Comparison of ENCODE assay signal across 28 cellular contexts in genomic region chr15:34640661-34641060, GRCh38.
"Had no signal": no experiment of that assay in that cellular context is flagged by ENCODE, and none has a peak within 500 bp of the region (broad histone marks: within the 10 kb centered on the region; RNA-seq: fewer than 3 reads in every experiment).

No MANE protein-coding gene starts in this region.

- ATAC-seq: effector memory CD8-positive, alpha-beta T cell; esophagus mucosa; foreskin keratinocyte; gastroesophageal sphincter; heart left ventricle; heart right ventricle had no signal

- H3K9me3 ChIP-seq: colonic mucosa, esophagus muscularis mucosa, esophagus squamous epithelium, gastroesophageal sphincter, heart left ventricle, heart right ventricle had no signal

- H3K4me2 ChIP-seq: hepatocyte had no signal

- H3K4me1 Mint-ChIP-seq: endodermal cell had no signal

- H3K4me3 Mint-ChIP-seq: dendritic cell treated with granulocyte-macrophage colony-stimulating factor and Interleukin-4, amounts not matched to agents 40 ng/mL and 50 ng/mL, for 4 days; effector memory CD8-positive, alpha-beta T cell; endodermal cell had no signal

- H3K79me2 ChIP-seq: hepatocyte had no signal

- FAIRE-seq: colon, endometrium, endothelial cell of umbilical vein, frontal cortex had no signal

- H3K27ac Mint-ChIP-seq: dendritic cell treated with granulocyte-macrophage colony-stimulating factor and Interleukin-4, amounts not matched to agents 40 ng/mL and 50 ng/mL, for 4 days; effector memory CD8-positive, alpha-beta T cell; endodermal cell had no signal

- H3K9me3 Mint-ChIP-seq: dendritic cell treated with granulocyte-macrophage colony-stimulating factor and Interleukin-4, amounts not matched to agents 40 ng/mL and 50 ng/mL, for 4 days; effector memory CD8-positive, alpha-beta T cell had no signal

- H3K4me3 ChIP-seq: colonic mucosa, coronary artery, dorsolateral prefrontal cortex, esophagus muscularis mucosa, esophagus squamous epithelium, gastroesophageal sphincter, heart left ventricle, heart right ventricle, hepatocyte had no signal

- H3K27me3 Mint-ChIP-seq: dendritic cell treated with granulocyte-macrophage colony-stimulating factor and Interleukin-4, amounts not matched to agents 40 ng/mL and 50 ng/mL, for 4 days had no signal

- H3K4me1 ChIP-seq: colonic mucosa, esophagus muscularis mucosa, esophagus squamous epithelium, foreskin keratinocyte, gastroesophageal sphincter, heart left ventricle, heart right ventricle had no signal

- H2AFZ ChIP-seq: hepatocyte had no signal

- H3K27ac ChIP-seq: colonic mucosa, coronary artery, dorsolateral prefrontal cortex, epithelial cell of prostate, esophagus muscularis mucosa, esophagus squamous epithelium, foreskin keratinocyte, gastroesophageal sphincter, heart left ventricle, heart right ventricle, hepatocyte had no signal

- H3K27me3 ChIP-seq: colonic mucosa, esophagus muscularis mucosa, esophagus squamous epithelium, hepatocyte had no signal

- DNase-seq: colonic mucosa; dermis blood vessel endothelial cell; dorsolateral prefrontal cortex; effector CD4-positive, alpha-beta T cell; effector CD8-positive, alpha-beta T cell; effector memory CD4-positive, alpha-beta T cell; effector memory CD8-positive, alpha-beta T cell; endodermal cell; erythroblast; esophagus squamous epithelium; foreskin fibroblast; foreskin keratinocyte; foreskin melanocyte; glutamatergic neuron; head of caudate nucleus; heart left ventricle; heart right ventricle had no signal

- H3K36me3 ChIP-seq: colonic mucosa, esophagus muscularis mucosa, esophagus squamous epithelium, gastroesophageal sphincter, heart left ventricle, heart right ventricle had no signal
